16 cellular contexts compared by ENCODE assay signal in genomic region chr3:72248389-72248761, GRCh38.
"Had no signal": no experiment of that assay in that cellular context is flagged by ENCODE, and none has a peak within 500 bp of the region (broad histone marks: within the 10 kb centered on the region; RNA-seq: fewer than 3 reads in every experiment).

No MANE protein-coding gene starts in this region.

- H3K4me1 ChIP-seq: SJSA1 had no signal

- H3K27ac ChIP-seq: SJSA1, SK-N-MC had no signal

- H3K9me3 ChIP-seq: MG63, SJSA1 had no signal

- H3K4me3 ChIP-seq: MG63, SJSA1, SK-N-MC had no signal

- DNase-seq: KBM-7, NCI-H1417 treated with DMSO at 0.1 percent for 48 hours, NCI-H146, NCI-H1694 treated with DMSO at 0.1 percent for 48 hours, NCI-H1930, NCI-H2081, NCI-H2107, NCI-H2227 treated with DMSO at 0.1 percent for 48 hours, NCI-H524, NCI-H69, NCI-H774, RPMI8226, SIG-M5 had no signal

- H3K36me3 ChIP-seq: MG63, SJSA1 had no signal

- H3K27me3 ChIP-seq: MG63, SJSA1 had no signal
